ENCODE assay signal across 27 cellular contexts in the genomic region with DNA sequence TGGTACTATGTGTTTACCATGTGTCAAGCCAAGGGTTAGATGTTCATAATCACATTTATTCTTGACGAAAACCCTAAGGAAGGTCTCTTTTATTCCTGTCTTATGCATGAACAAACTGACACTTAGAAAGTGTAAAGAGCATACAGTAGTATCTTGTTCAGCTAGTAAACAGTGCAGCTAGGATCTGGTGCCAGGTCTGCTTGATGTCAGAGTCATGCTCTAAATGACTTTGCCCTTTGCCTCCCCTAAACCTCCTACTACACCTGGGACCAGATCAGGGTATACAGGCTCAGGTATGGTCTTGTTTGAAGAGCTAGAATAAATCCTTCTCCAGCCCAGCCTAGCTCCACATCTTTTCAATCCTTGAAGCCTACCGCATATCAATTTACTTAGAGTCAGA.
"Had no signal": no experiment of that assay in that cellular context is flagged by ENCODE, and none has a peak within 500 bp of the region (broad histone marks: within the 10 kb centered on the region; RNA-seq: fewer than 3 reads in every experiment).

No MANE protein-coding gene starts in this region.

- H3K9me3 ChIP-seq: colonic mucosa, esophagus muscularis mucosa, esophagus squamous epithelium, gastrocnemius medialis, gastroesophageal sphincter, heart left ventricle had no signal

- H3K27ac ChIP-seq: colonic mucosa, coronary artery, dorsolateral prefrontal cortex, epithelial cell of prostate, esophagus muscularis mucosa, esophagus squamous epithelium, foreskin keratinocyte, gastrocnemius medialis, gastroesophageal sphincter, heart left ventricle had no signal

- H3K27me3 ChIP-seq: colonic mucosa, dorsolateral prefrontal cortex, esophagus muscularis mucosa, esophagus squamous epithelium, gastrocnemius medialis, gastroesophageal sphincter, heart left ventricle had no signal

- H3K4me3 ChIP-seq: colonic mucosa, coronary artery, dorsolateral prefrontal cortex, esophagus muscularis mucosa, esophagus squamous epithelium, gastrocnemius medialis, gastroesophageal sphincter, heart left ventricle had no signal

- H3K36me3 ChIP-seq: colonic mucosa, esophagus muscularis mucosa, esophagus squamous epithelium, gastrocnemius medialis, gastroesophageal sphincter had no signal

- ATAC-seq: effector memory CD8-positive, alpha-beta T cell; esophagus mucosa; foreskin keratinocyte; gastrocnemius medialis; gastroesophageal sphincter; heart left ventricle had no signal

- H3K4me1 ChIP-seq: colonic mucosa, foreskin keratinocyte had no signal

- DNase-seq: colonic mucosa; cortex of kidney; dermis blood vessel endothelial cell; dorsolateral prefrontal cortex; effector CD4-positive, alpha-beta T cell; effector CD8-positive, alpha-beta T cell; effector memory CD4-positive, alpha-beta T cell; effector memory CD8-positive, alpha-beta T cell; endodermal cell; erythroblast; esophagus squamous epithelium; foreskin fibroblast; foreskin keratinocyte; foreskin melanocyte; gastrocnemius medialis; glutamatergic neuron; head of caudate nucleus; heart left ventricle had no signal

- FAIRE-seq: colon, endometrium, endothelial cell of umbilical vein, frontal cortex had no signal
